10 cellular contexts compared by ENCODE assay signal in the genomic region with DNA sequence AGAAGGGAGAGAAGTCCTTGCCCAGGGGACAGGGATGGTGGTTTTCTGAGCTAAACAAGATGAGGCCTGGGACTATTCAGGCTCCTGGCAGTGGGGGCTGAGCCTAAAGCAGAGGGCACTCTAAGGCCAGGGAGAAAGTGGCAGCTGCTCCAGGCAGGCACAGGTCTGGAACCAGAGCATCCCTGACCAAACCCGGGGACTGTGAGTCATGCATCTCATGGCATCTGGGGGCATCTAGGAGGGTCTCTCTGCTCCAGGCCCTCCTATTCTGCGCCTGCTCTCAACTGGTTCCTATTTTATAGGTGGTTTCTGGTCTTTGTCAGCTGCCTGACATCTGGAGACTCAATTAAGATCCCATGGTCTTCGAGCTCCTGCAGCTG. TPM values are rescaled to one million over a fixed set of nuclear protein-coding genes. Genes with fewer than 3 reads are reported as not detected.
A peak's percentile ranks its signal among the peaks of the same experiment; 100 is the strongest.
DNase-seq lines count a peak whose midpoint lies in the region; ATAC-seq and TF ChIP-seq lines count a peak whose summit lies in the region.
"Had no signal": no experiment of that assay in that cellular context is flagged by ENCODE, and none has a peak within 500 bp of the region (broad histone marks: within the 10 kb centered on the region; RNA-seq: fewer than 3 reads in every experiment).

No MANE protein-coding gene starts in this region.

- H3K9me3 ChIP-seq in mammary epithelial cell (replicated peaks; ENCODE audit: insufficient read depth, low read length) (no peaks in the 10 kb centered on the region), trophoblast cell (ENCODE audit: insufficient read depth, low read depth, low read length) (peaks cover 4% of the 10 kb centered on the region)

- no peak overlapping the region for H4K12ac ChIP-seq in trophoblast cell (ENCODE audit: low read depth, low read length)

- no peak overlapping the region for H2AK5ac ChIP-seq in trophoblast cell (ENCODE audit: low read length)

- no peak overlapping the region for H2BK5ac ChIP-seq in trophoblast cell (ENCODE audit: low read depth, low read length, poor library complexity)

- H3K4me1 ChIP-seq in mammary epithelial cell (ENCODE audit: insufficient read depth, low read length) (peaks cover 46% of the 10 kb centered on the region), trophoblast cell (ENCODE audit: control insufficient read depth in 1 of 2, insufficient read depth in 2 of 2, low read length in 2 of 2) (peaks cover 19 to 37% of the 10 kb centered on the region in 2 experiments)

- dilution Hi-C loops in mammary epithelial cell (cut with HindIII; ENCODE audit: low sequenced_read_pairs): no loop called here

- H3K14ac ChIP-seq in trophoblast cell (ENCODE audit: low read length): no peak overlapping the region

- intact Hi-C loops in mammary epithelial cell (cut with micrococcal nuclease): loop anchor here (1.0 kb wide), 2 partner anchors 29 to 36 kb away; no protein-coding TSS in a partner anchor

- TF ChIP-seq CTCF in mammary epithelial cell (conservative IDR thresholded peaks at IDR 0.05 in 1 of 2, IDR thresholded peaks at IDR 0.05 in 1 of 2; ENCODE audit: extremely low read depth in 1 of 2, insufficient read depth in 1 of 2, low read depth in 1 of 2, low read length in 2 of 2): no peak

- DNase-seq in GM03348 (ENCODE audit: low spot score) (peak; percentile 43), mammary epithelial cell (no peak), trophoblast cell (peak in 1 of 2 donors; percentile 32), MV-4-11 (lab: John Stamatoyannopoulos, UW) (no peak), NCI-H2196 (lab: John Stamatoyannopoulos, UW; ENCODE audit: unreplicated experiment) (no peak), Ammon's horn (ENCODE audit: low spot score) (no peak)
- DNase-seq in stimulated activated CD4-positive, alpha-beta T cell treated with anti-CD3 and anti-CD28 coated beads, Interleukin-12 subunit alpha, Interleukin-12 subunit beta, amount 100 ng/mL, for 4 hours: no peak

- H3K4ac ChIP-seq in trophoblast cell (ENCODE audit: low read depth, low read length): no peak overlapping the region

- H4K8ac ChIP-seq in trophoblast cell (ENCODE audit: low read depth, low read length): no peak overlapping the region

- CTCF ChIA-PET in mammary epithelial cell (lab: Charles Lee; ENCODE audit: low non-redundant PET): interaction anchor here (0.6 to 1.2 kb wide), 2 partner anchors 73 to 83 kb away, joined by 5 to 10 read pairs; no protein-coding TSS in a partner anchor

- H3K4me3 ChIP-seq in mammary epithelial cell (replicated peaks in 1 of 3; ENCODE audit: insufficient read depth in 1 of 3, low read depth in 2 of 3, low read length in 3 of 3): no peak overlapping the region
- no peak overlapping the region for H3K4me3 ChIP-seq in trophoblast cell (ENCODE audit: low read depth, low read length)

- no peak overlapping the region for H2BK120ac ChIP-seq in trophoblast cell (ENCODE audit: insufficient read depth, low read length, poor library complexity)

- H3K27ac ChIP-seq in mammary epithelial cell (ENCODE audit: insufficient read depth, low read depth, low read length) (peak overlapping the region; percentile 72), trophoblast cell (ENCODE audit: low read depth, low read length) (peak overlapping the region; percentile 9)

- in situ Hi-C loops in mammary epithelial cell (cut with MboI; ENCODE audit: low sequenced_read_pairs in 2 of 2): loop anchor here in 1 of 2 donors (10.0 kb wide), 1 partner anchor 630 kb away; no protein-coding TSS in a partner anchor

- H2AFZ ChIP-seq in mammary epithelial cell (ENCODE audit: low read depth, low read length): no peak overlapping the region
- no peak overlapping the region for H2AFZ ChIP-seq in trophoblast cell (ENCODE audit: insufficient read depth, low read length, poor library complexity)

- H2BK12ac ChIP-seq in trophoblast cell (ENCODE audit: low read length): peak overlapping the region; percentile 25

- H3K23ac ChIP-seq in trophoblast cell (ENCODE audit: low read length): no peak overlapping the region

- H4K20me1 ChIP-seq in mammary epithelial cell (ENCODE audit: insufficient read depth, low read length): peaks cover 16% of the 10 kb centered on the region

- BruUV-seq in mammary epithelial cell (replicated peaks; lab: Mats Ljungman, UMichigan): no TSS peak

- H4K91ac ChIP-seq in trophoblast cell (ENCODE audit: low read depth, low read length): no peak overlapping the region

- H3K36me3 ChIP-seq in mammary epithelial cell (ENCODE audit: insufficient read depth, low read length): peaks cover 61% of the 10 kb centered on the region
- peaks cover 73 to 84% of the 10 kb centered on the region in 2 experiments for H3K36me3 ChIP-seq in trophoblast cell (ENCODE audit: control insufficient read depth in 1 of 2, insufficient read depth in 2 of 2, low read length in 2 of 2)

- peak overlapping the region; percentile 38 for H3K4me2 ChIP-seq in mammary epithelial cell (ENCODE audit: insufficient read depth, low read depth, low read length)
- no peak overlapping the region for H3K4me2 ChIP-seq in trophoblast cell (ENCODE audit: low read length)

- H3K27me3 ChIP-seq in mammary epithelial cell (ENCODE audit: insufficient read depth, low read length): no peaks in the 10 kb centered on the region
- no peaks in the 10 kb centered on the region for H3K27me3 ChIP-seq in trophoblast cell (ENCODE audit: insufficient read depth, low read length)

- H3K79me2 ChIP-seq in mammary epithelial cell (ENCODE audit: insufficient read depth, low read length): peaks cover 11% of the 10 kb centered on the region
- H3K79me2 ChIP-seq in trophoblast cell (ENCODE audit: control insufficient read depth, insufficient read depth, low read length, poor library complexity): no peaks in the 10 kb centered on the region

- no peaks in the 10 kb centered on the region for H3K79me1 ChIP-seq in trophoblast cell (ENCODE audit: low read length)

- ATAC-seq in HG03460 (IDR thresholded peaks at IDR 0.05; ENCODE audit: unreplicated experiment): peak; percentile 8

- H3K18ac ChIP-seq in trophoblast cell (ENCODE audit: low read length): no peak overlapping the region

- H3K9ac ChIP-seq in mammary epithelial cell (ENCODE audit: insufficient read depth, low read length) (peak overlapping the region; percentile 59), trophoblast cell (ENCODE audit: low read length) (no peak overlapping the region)

- WGBS in mammary epithelial cell (ENCODE audit: low coverage, missing lambda C conversion rate): 90% methylated on average over 2 of the region's 3 CpGs
- WGBS in trophoblast cell (ENCODE audit: extremely low coverage, insufficient coverage, insufficient read length): no CpG with 5 or more reads among the region's 3 CpGs

RNA-seq across cellular contexts. Expression of gene KRT7, which starts 11.6 kb away (rescaled TPM):
- total RNA-seq in mammary epithelial cell: 1,000 to 10,000 TPM; 2,215 to 3,387 TPM
- 3,281 TPM for polyA plus RNA-seq in mammary epithelial cell
- polyA minus RNA-seq in mammary epithelial cell: 4,390 TPM
- polyA plus RNA-seq in trophoblast cell (2013): 666 and 746 TPM in 2 replicates
- total RNA-seq: cerebellum had no signal

RNA-seq across cellular contexts. Expression of gene KRT86, which starts 29.8 kb away (rescaled TPM):
- total RNA-seq in mammary epithelial cell: 10 to 100 TPM in 1 of 2 donors, 1 to 10 TPM in 1; 6.3 to 34.9 TPM
- 8.6 TPM for polyA plus RNA-seq in mammary epithelial cell
- 0.72 TPM for polyA minus RNA-seq in mammary epithelial cell
- polyA plus RNA-seq in trophoblast cell (2013): 0.10 and 0.14 TPM in 2 replicates
- total RNA-seq: cerebellum, lung microvascular endothelial cell had no signal

RNA-seq across cellular contexts. Expression of gene KRT81, which starts 46.7 kb away (rescaled TPM):
- total RNA-seq in mammary epithelial cell: 100 to 1,000 TPM; 176 to 903 TPM
- polyA plus RNA-seq in mammary epithelial cell: 90.5 TPM
- 21.9 TPM for polyA minus RNA-seq in mammary epithelial cell
- polyA plus RNA-seq in trophoblast cell (2013): 0.10 and 0.15 TPM in 2 replicates
- total RNA-seq: cerebellum, lung microvascular endothelial cell had no signal

RNA-seq across cellular contexts. Expression of gene KRT80, which starts 52.8 kb away (rescaled TPM):
- total RNA-seq in mammary epithelial cell: 1 to 10 TPM; 1.8 to 2.7 TPM
- polyA plus RNA-seq in mammary epithelial cell: 1.2 TPM
- polyA minus RNA-seq in mammary epithelial cell: not detected
- 26.3 and 28.8 TPM in 2 replicates for polyA plus RNA-seq in trophoblast cell (2013)
- total RNA-seq: cerebellum had no signal
